ENCODE assay signal across 11 cellular contexts in genomic region chr6:42313038-42313437, GRCh38.
A peak's percentile ranks its signal among the peaks of the same experiment; 100 is the strongest.
DNase-seq lines count a peak whose midpoint lies in the region; ATAC-seq and TF ChIP-seq lines count a peak whose summit lies in the region.
"Had no signal": no experiment of that assay in that cellular context is flagged by ENCODE, and none has a peak within 500 bp of the region (broad histone marks: within the 10 kb centered on the region; RNA-seq: fewer than 3 reads in every experiment).

No MANE protein-coding gene starts in this region.

- H3K4me1 Mint-ChIP-seq in activated CD8-positive, alpha-beta T cell treated with anti-CD3 and anti-CD28 coated beads for 36 hours (ENCODE audit: low read depth), result peaks cover 48% of the 10 kb centered on the region
- peaks cover 11% of the 10 kb centered on the region for H3K4me1 Mint-ChIP-seq in activated CD8-positive, alpha-beta T cell treated with anti-CD3 and anti-CD28 coated beads, Interleukin-2, amount 10 ng/mL, durations not matched to agents 7 days and 5 days (ENCODE audit: low read depth)
- peaks cover 51 to 56% (median 51%) of the 10 kb centered on the region in 3 donors for H3K4me1 Mint-ChIP-seq in T-cell
- H3K4me1 Mint-ChIP-seq in stimulated activated effector memory CD8-positive, alpha-beta T cell treated with anti-CD3 and anti-CD28 coated beads, Interleukin-12 subunit alpha, Interleukin-12 subunit beta, amount 100 ng/mL, for 72 hours, result peaks cover 78% of the 10 kb centered on the region
- H3K4me1 Mint-ChIP-seq in type B pancreatic cell (ENCODE audit: unreplicated experiment), result peaks cover 20% of the 10 kb centered on the region

- no peak for DNase-seq in activated CD8-positive, alpha-beta T cell treated with anti-CD3 and anti-CD28 coated beads for 36 hours
- no peak for DNase-seq in activated CD8-positive, alpha-beta T cell treated with anti-CD3 and anti-CD28 coated beads, Interleukin-2, amount 10 ng/mL, durations not matched to agents 7 days and 5 days
- DNase-seq in T-cell (no peak), fibroblast of villous mesenchyme (ENCODE audit: low read depth) (peak; percentile 79), SHP77 treated with DMSO at 0.1 percent for 48 hours (lab: John Stamatoyannopoulos, UW) (no peak), type B pancreatic cell (ENCODE audit: extremely low spot score, unreplicated experiment) (no peak)
- DNase-seq in stimulated activated effector memory CD8-positive, alpha-beta T cell treated with anti-CD3 and anti-CD28 coated beads, Interleukin-12 subunit alpha, Interleukin-12 subunit beta, amount 100 ng/mL, for 72 hours (ENCODE audit: low spot score in 2 of 2), result no peak
- DNase-seq: activated effector memory CD4-positive, alpha-beta T cell treated with anti-CD3 and anti-CD28 coated beads, Interleukin-2, amount 50 U/mL, for 16 hours; left ventricle myocardium superior; upper lobe of left lung had no signal

- CTCF ChIA-PET in activated CD8-positive, alpha-beta T cell treated with anti-CD3 and anti-CD28 coated beads for 36 hours (lab: Charles Lee), result interaction anchor here (1.5 to 2.0 kb wide), 3 partner anchors 13 to 235 kb away, joined by 4 to 7 read pairs (median 6); no protein-coding TSS in a partner anchor
- CTCF ChIA-PET in activated CD8-positive, alpha-beta T cell treated with anti-CD3 and anti-CD28 coated beads, Interleukin-2, amount 10 ng/mL, durations not matched to agents 7 days and 5 days (lab: Charles Lee), result no interaction called here
- CTCF ChIA-PET in T-cell (lab: Charles Lee), result no interaction called here

- H3K4me3 Mint-ChIP-seq in activated CD8-positive, alpha-beta T cell treated with anti-CD3 and anti-CD28 coated beads for 36 hours, result no peak overlapping the region
- no peak overlapping the region for H3K4me3 Mint-ChIP-seq in activated CD8-positive, alpha-beta T cell treated with anti-CD3 and anti-CD28 coated beads, Interleukin-2, amount 10 ng/mL, durations not matched to agents 7 days and 5 days
- peak overlapping the region in 1 of 3 donors; percentile 5 for H3K4me3 Mint-ChIP-seq in T-cell
- peak overlapping the region; percentile 48 for H3K4me3 Mint-ChIP-seq in stimulated activated effector memory CD8-positive, alpha-beta T cell treated with anti-CD3 and anti-CD28 coated beads, Interleukin-12 subunit alpha, Interleukin-12 subunit beta, amount 100 ng/mL, for 72 hours
- H3K4me3 Mint-ChIP-seq in type B pancreatic cell, result no peak overlapping the region

- H3K4me3 ChIP-seq in fibroblast of villous mesenchyme (ENCODE audit: low read depth, low read length), result no peak overlapping the region
- H3K4me3 ChIP-seq: upper lobe of left lung had no signal

- no peaks in the 10 kb centered on the region for H3K27me3 Mint-ChIP-seq in activated CD8-positive, alpha-beta T cell treated with anti-CD3 and anti-CD28 coated beads for 36 hours
- H3K27me3 Mint-ChIP-seq in activated CD8-positive, alpha-beta T cell treated with anti-CD3 and anti-CD28 coated beads, Interleukin-2, amount 10 ng/mL, durations not matched to agents 7 days and 5 days (ENCODE audit: low read depth), result no peaks in the 10 kb centered on the region
- H3K27me3 Mint-ChIP-seq in T-cell (no peaks in the 10 kb centered on the region), type B pancreatic cell (no peaks in the 10 kb centered on the region)

- H3K36me3 Mint-ChIP-seq in activated CD8-positive, alpha-beta T cell treated with anti-CD3 and anti-CD28 coated beads for 36 hours (ENCODE audit: low read depth), result no peaks in the 10 kb centered on the region
- H3K36me3 Mint-ChIP-seq in activated CD8-positive, alpha-beta T cell treated with anti-CD3 and anti-CD28 coated beads, Interleukin-2, amount 10 ng/mL, durations not matched to agents 7 days and 5 days (ENCODE audit: low read depth), result peaks cover 4% of the 10 kb centered on the region
- H3K36me3 Mint-ChIP-seq in T-cell, result peaks cover 10% of the 10 kb centered on the region
- peaks cover 29% of the 10 kb centered on the region for H3K36me3 Mint-ChIP-seq in stimulated activated effector memory CD8-positive, alpha-beta T cell treated with anti-CD3 and anti-CD28 coated beads, Interleukin-12 subunit alpha, Interleukin-12 subunit beta, amount 100 ng/mL, for 72 hours
- peaks cover 4% of the 10 kb centered on the region for H3K36me3 Mint-ChIP-seq in type B pancreatic cell

- H3K9me3 Mint-ChIP-seq in activated CD8-positive, alpha-beta T cell treated with anti-CD3 and anti-CD28 coated beads for 36 hours, result no peaks in the 10 kb centered on the region
- H3K9me3 Mint-ChIP-seq in activated CD8-positive, alpha-beta T cell treated with anti-CD3 and anti-CD28 coated beads, Interleukin-2, amount 10 ng/mL, durations not matched to agents 7 days and 5 days (ENCODE audit: insufficient read depth), result no peaks in the 10 kb centered on the region
- no peaks in the 10 kb centered on the region for H3K9me3 Mint-ChIP-seq in T-cell
- no peaks in the 10 kb centered on the region for H3K9me3 Mint-ChIP-seq in stimulated activated effector memory CD8-positive, alpha-beta T cell treated with anti-CD3 and anti-CD28 coated beads, Interleukin-12 subunit alpha, Interleukin-12 subunit beta, amount 100 ng/mL, for 72 hours
- H3K9me3 Mint-ChIP-seq in type B pancreatic cell, result no peaks in the 10 kb centered on the region

- POLR2A ChIA-PET in activated CD8-positive, alpha-beta T cell treated with anti-CD3 and anti-CD28 coated beads for 36 hours (lab: Charles Lee), result interaction anchor here (0.7 to 1.0 kb wide), 2 partner anchors 77 to 140 kb away, joined by 3 to 5 read pairs; no protein-coding TSS in a partner anchor
- POLR2A ChIA-PET in activated CD8-positive, alpha-beta T cell treated with anti-CD3 and anti-CD28 coated beads, Interleukin-2, amount 10 ng/mL, durations not matched to agents 7 days and 5 days (lab: Charles Lee), result no interaction called here
- POLR2A ChIA-PET in T-cell (lab: Charles Lee), result no interaction called here

- intact Hi-C loops in activated CD8-positive, alpha-beta T cell treated with anti-CD3 and anti-CD28 coated beads for 36 hours (cut with micrococcal nuclease), result no loop called here

- peak overlapping the region; percentile 40 for H3K27ac Mint-ChIP-seq in activated CD8-positive, alpha-beta T cell treated with anti-CD3 and anti-CD28 coated beads for 36 hours
- no peak overlapping the region for H3K27ac Mint-ChIP-seq in activated CD8-positive, alpha-beta T cell treated with anti-CD3 and anti-CD28 coated beads, Interleukin-2, amount 10 ng/mL, durations not matched to agents 7 days and 5 days
- H3K27ac Mint-ChIP-seq in T-cell (peak overlapping the region; percentile 55 to 64), type B pancreatic cell (no peak overlapping the region)
- H3K27ac Mint-ChIP-seq in stimulated activated effector memory CD8-positive, alpha-beta T cell treated with anti-CD3 and anti-CD28 coated beads, Interleukin-12 subunit alpha, Interleukin-12 subunit beta, amount 100 ng/mL, for 72 hours, result peak overlapping the region; percentile 88

- no peak for ATAC-seq in activated CD8-positive, alpha-beta T cell treated with anti-CD3 and anti-CD28 coated beads for 36 hours
- ATAC-seq in activated CD8-positive, alpha-beta T cell treated with anti-CD3 and anti-CD28 coated beads, Interleukin-2, amount 10 ng/mL, durations not matched to agents 7 days and 5 days, result no peak
- ATAC-seq in T-cell (replicated peaks in 1 of 4) (no peak), HG03159 (IDR thresholded peaks at IDR 0.05; ENCODE audit: unreplicated experiment) (no peak)
- ATAC-seq in stimulated activated effector memory CD8-positive, alpha-beta T cell treated with anti-CD3 and anti-CD28 coated beads, Interleukin-12 subunit alpha, Interleukin-12 subunit beta, amount 100 ng/mL, for 72 hours, result peak; percentile 54

- no peak for TF ChIP-seq CTCF in activated CD8-positive, alpha-beta T cell treated with anti-CD3 and anti-CD28 coated beads for 36 hours (IDR thresholded peaks at IDR 0.05)
- TF ChIP-seq CTCF in fibroblast of villous mesenchyme (IDR thresholded peaks at IDR 0.05; ENCODE audit: insufficient read depth, low read depth, low read length), result no peak
- TF ChIP-seq CTCF in type B pancreatic cell (conservative IDR thresholded peaks at IDR 0.05), result no peak

Comparison
In these comparisons a context has a peak if more than half of its experiments do, and no peak if none do; other contexts are left out.
1. H3K27ac Mint-ChIP-seq: peak in activated CD8-positive, alpha-beta T cell treated with anti-CD3 and anti-CD28 coated beads for 36 hours (single experiment), T-cell (2 of 2) and stimulated activated effector memory CD8-positive, alpha-beta T cell treated with anti-CD3 and anti-CD28 coated beads, Interleukin-12 subunit alpha, Interleukin-12 subunit beta, amount 100 ng/mL, for 72 hours (single experiment); none in activated CD8-positive, alpha-beta T cell treated with anti-CD3 and anti-CD28 coated beads, Interleukin-2, amount 10 ng/mL, durations not matched to agents 7 days and 5 days (single experiment) and type B pancreatic cell (single experiment).